In genomic region chr19:40594251-40594650, GRCh38 we compare ENCODE assay signal across 13 cellular contexts. TPM values are rescaled to one million over a fixed set of nuclear protein-coding genes. Genes with fewer than 3 reads are reported as not detected.
DNase-seq lines count a peak whose midpoint lies in the region; TF ChIP-seq lines count a peak whose summit lies in the region.
"Had no signal": no experiment of that assay in that cellular context is flagged by ENCODE, and none has a peak within 500 bp of the region (broad histone marks: within the 10 kb centered on the region; RNA-seq: fewer than 3 reads in every experiment).

No MANE protein-coding gene starts in this region.

- peak overlapping the region; percentile 40 for H3K4me2 ChIP-seq in OCI-LY7 (ENCODE audit: low read length)
- H3K4me2 ChIP-seq: hepatocyte had no signal

- TF ChIP-seq CTCF in BE2C (IDR thresholded peaks at IDR 0.05; ENCODE audit: low read depth, low read length): no peak
- no peak for TF ChIP-seq CTCF in OCI-LY7 (conservative IDR thresholded peaks at IDR 0.05; ENCODE audit: low read length)

- CTCF ChIA-PET in OCI-LY7 (lab: Charles Lee; ENCODE audit: unreplicated experiment): interaction anchor here (1.3 kb wide), 1 partner anchor 9 kb away, joined by 5 read pairs; no protein-coding TSS in a partner anchor

- H2AFZ ChIP-seq in OCI-LY7 (ENCODE audit: low read length): peak overlapping the region; percentile 24; the same call in 1 of the 2 replicates
- H2AFZ ChIP-seq: hepatocyte had no signal

- no peak overlapping the region for H3K27ac ChIP-seq in OCI-LY7 (ENCODE audit: low read depth, low read length, poor library complexity, severe bottlenecking)
- H3K27ac ChIP-seq: hepatocyte had no signal

- BruUV-seq in OCI-LY7 (replicated peaks; lab: Mats Ljungman, UMichigan): no TSS peak

- H3K4me3 ChIP-seq in BE2C (ENCODE audit: low read depth, low read length): peak overlapping the region; percentile 20
- no peak overlapping the region for H3K4me3 ChIP-seq in H7 (ENCODE audit: insufficient read depth, low read depth, low read length)
- H3K4me3 ChIP-seq in OCI-LY7 (ENCODE audit: low read depth, low read length, poor library complexity, severe bottlenecking): peak overlapping the region; percentile 6
- H3K4me3 ChIP-seq: hepatocyte had no signal

- intact Hi-C loops in OCI-LY7 (cut with micrococcal nuclease; ENCODE audit: unreplicated experiment): no loop called here

- POLR2A ChIA-PET in OCI-LY7 (lab: Charles Lee): no interaction called here

- H3K27me3 ChIP-seq in BE2C (peaks cover 17% of the 10 kb centered on the region), H7 (ENCODE audit: control insufficient read depth, insufficient read depth, low read length) (peaks cover 21% of the 10 kb centered on the region)

- no peaks in the 10 kb centered on the region for H3K9me2 ChIP-seq in OCI-LY7 (ENCODE audit: insufficient read depth, low read length)

- no peaks in the 10 kb centered on the region for H3K9me3 ChIP-seq in BE2C
- no peaks in the 10 kb centered on the region for H3K9me3 ChIP-seq in OCI-LY7 (ENCODE audit: low read length)

- DNase-seq in BE2C: no peak
- peak; percentile 81 for DNase-seq in H7
- DNase-seq in OCI-LY7 (ENCODE audit: low spot score): peak; percentile 36
- peak; percentile 28 for DNase-seq in kidney tubule cell (ENCODE audit: low spot score)
- no peak for DNase-seq in Kasumi-1 (lab: John Stamatoyannopoulos, UW)
- no peak for DNase-seq in stimulated activated CD4-positive, alpha-beta T cell treated with anti-CD3 and anti-CD28 coated beads, Interleukin-4, amount 100 ng/mL, for 4 hours
- DNase-seq in activated T-cell treated with anti-CD3 and anti-CD28 coated beads for 4 hours: no peak
- no peak for DNase-seq in NCI-H1105 treated with DMSO at 0.1 percent for 48 hours (lab: John Stamatoyannopoulos, UW)
- DNase-seq: activated CD4-positive, CD25-positive, alpha-beta regulatory T cell; activated T-cell treated with anti-CD3 and anti-CD28 coated beads, Interleukin-2, amount 50 U/mL, for 24 hours; NCI-H510A; SIG-M5 had no signal

- H4K20me1 ChIP-seq in OCI-LY7 (ENCODE audit: insufficient read depth, low read length): no peaks in the 10 kb centered on the region

- H3K36me3 ChIP-seq in BE2C (no peaks in the 10 kb centered on the region), H7 (replicated peaks; ENCODE audit: control insufficient read depth, insufficient read depth, low read length) (no peaks in the 10 kb centered on the region), OCI-LY7 (ENCODE audit: insufficient read depth, low read length) (no peaks in the 10 kb centered on the region)

- H3K79me2 ChIP-seq in OCI-LY7 (ENCODE audit: insufficient read depth, low read depth, low read length): no peaks in the 10 kb centered on the region
- H3K79me2 ChIP-seq: hepatocyte had no signal

- peaks cover 15% of the 10 kb centered on the region for H3K4me1 ChIP-seq in BE2C
- peaks cover 29% of the 10 kb centered on the region for H3K4me1 ChIP-seq in OCI-LY7 (ENCODE audit: insufficient read depth, low read length, poor library complexity, severe bottlenecking)

RNA-seq across cellular contexts. Expression of gene LTBP4, which starts 6.9 kb away (rescaled TPM):
- polyA plus RNA-seq in BE2C (2012; ENCODE audit: insufficient read depth, insufficient read length, low read depth): 116 TPM
- 54.6 and 83.1 TPM in 2 replicates for total RNA-seq in H7 (2014; rRNA removed; shearing (Covaris generic))
- 22.1 and 44.5 TPM in 2 replicates for total RNA-seq in OCI-LY7 (2014; rRNA removed; shearing (Covaris generic))
- 108 and 121 TPM in 2 replicates for total RNA-seq in OCI-LY7 (2022)

RNA-seq across cellular contexts. Expression of gene SHKBP1, which starts 17.6 kb away (rescaled TPM):
- polyA plus RNA-seq in BE2C (2012; ENCODE audit: insufficient read depth, insufficient read length, low read depth): 58.0 TPM
- total RNA-seq in H7 (2014; rRNA removed; shearing (Covaris generic)): 52.3 and 58.2 TPM in 2 replicates
- 42.0 and 49.4 TPM in 2 replicates for total RNA-seq in OCI-LY7 (2014; rRNA removed; shearing (Covaris generic))
- total RNA-seq in OCI-LY7 (2022): 115 and 130 TPM in 2 replicates

Comparison
In these comparisons a context has a peak if more than half of its experiments do, and no peak if none do; other contexts are left out.
1. DNase-seq: peak in H7 (single experiment), OCI-LY7 (single experiment) and kidney tubule cell (single experiment); none in BE2C (single experiment), Kasumi-1 (0 of 2), stimulated activated CD4-positive, alpha-beta T cell treated with anti-CD3 and anti-CD28 coated beads, Interleukin-4, amount 100 ng/mL, for 4 hours (0 of 2), activated T-cell treated with anti-CD3 and anti-CD28 coated beads for 4 hours (single experiment) and NCI-H1105 treated with DMSO at 0.1 percent for 48 hours (single experiment).